ENCODE assay signal across 2 cellular contexts in genomic region chr10:124860426-124860825, GRCh38.
"Had no signal": no experiment of that assay in that cellular context is flagged by ENCODE, and none has a peak within 500 bp of the region (broad histone marks: within the 10 kb centered on the region; RNA-seq: fewer than 3 reads in every experiment).

No MANE protein-coding gene starts in this region.

- DNase-seq: GDM1, GF-D8 had no signal
